ENCODE assay signal across 12 cellular contexts in the genomic region with DNA sequence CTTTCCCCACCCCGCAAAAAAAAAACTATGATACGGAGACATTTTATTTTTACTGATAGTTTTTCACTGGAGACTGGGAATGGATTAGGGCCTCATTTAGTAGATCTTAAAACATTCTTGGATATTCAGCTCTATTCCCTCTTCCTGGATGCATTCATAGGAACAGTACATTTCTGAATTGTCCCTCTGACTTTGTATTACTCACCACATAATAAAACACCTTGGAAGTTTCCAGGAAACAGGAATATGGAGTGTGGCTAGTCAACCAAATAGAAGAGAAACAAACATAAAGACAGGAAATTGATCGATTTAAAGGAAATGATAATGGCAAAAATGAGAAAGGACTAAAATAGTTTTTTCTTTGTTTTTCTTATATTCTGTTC.
DNase-seq lines count a peak whose midpoint lies in the region; ATAC-seq and TF ChIP-seq lines count a peak whose summit lies in the region.
"Had no signal": no experiment of that assay in that cellular context is flagged by ENCODE, and none has a peak within 500 bp of the region (broad histone marks: within the 10 kb centered on the region; RNA-seq: fewer than 3 reads in every experiment).

No MANE protein-coding gene starts in this region.

- 62 to 68% methylated on average over 3 of the region's 3 CpGs for WGBS in lower leg skin, 2 donors

- peak overlapping the region; percentile 53; the same call in 1 of the 2 replicates for H3K4me3 ChIP-seq in MG63
- no peak overlapping the region for H3K4me3 ChIP-seq in lower leg skin (ENCODE audit: low read depth, poor library complexity, severe bottlenecking)
- no peak overlapping the region for H3K4me3 ChIP-seq in effector memory CD4-positive, alpha-beta T cell (ENCODE audit: insufficient read depth, low read depth, low read length, poor library complexity, severe bottlenecking)

- no peak for TF ChIP-seq POLR2A in lower leg skin (IDR thresholded peaks at IDR 0.05)

- no peaks in the 10 kb centered on the region for H3K9me3 ChIP-seq in MG63
- no peaks in the 10 kb centered on the region for H3K9me3 ChIP-seq in effector memory CD4-positive, alpha-beta T cell (ENCODE audit: control insufficient read depth, low read length)

- peaks cover 46% of the 10 kb centered on the region for H3K27me3 Mint-ChIP-seq in activated naive CD4-positive, alpha-beta T cell treated with anti-CD3 and anti-CD28 coated beads, Interleukin-2, amount 50 U/mL, for 24 hours
- peaks cover 32% of the 10 kb centered on the region for H3K27me3 Mint-ChIP-seq in brain

- H3K27ac ChIP-seq in effector memory CD4-positive, alpha-beta T cell (ENCODE audit: insufficient read depth, low read length, poor library complexity, severe bottlenecking): no peak overlapping the region
- H3K27ac ChIP-seq: brain microvascular endothelial cell had no signal

- peaks cover 6% of the 10 kb centered on the region for H3K9me3 Mint-ChIP-seq in activated naive CD4-positive, alpha-beta T cell treated with anti-CD3 and anti-CD28 coated beads, Interleukin-2, amount 50 U/mL, for 24 hours
- H3K9me3 Mint-ChIP-seq in brain: peaks cover 0 to 17% (median 0%) of the 10 kb centered on the region in 5 experiments
- no peaks in the 10 kb centered on the region for H3K9me3 Mint-ChIP-seq in stimulated activated effector memory CD8-positive, alpha-beta T cell treated with anti-CD3 and anti-CD28 coated beads, Interleukin-12 subunit alpha, Interleukin-12 subunit beta, amount 100 ng/mL, for 72 hours

- peak overlapping the region; percentile 84 for H3K27ac Mint-ChIP-seq in activated naive CD4-positive, alpha-beta T cell treated with anti-CD3 and anti-CD28 coated beads, Interleukin-2, amount 50 U/mL, for 24 hours
- peak overlapping the region in 2 of 5 experiments; percentile 27 to 67 for H3K27ac Mint-ChIP-seq in brain
- H3K27ac Mint-ChIP-seq in stimulated activated effector memory CD8-positive, alpha-beta T cell treated with anti-CD3 and anti-CD28 coated beads, Interleukin-12 subunit alpha, Interleukin-12 subunit beta, amount 100 ng/mL, for 72 hours: peak overlapping the region; percentile 84

- intact Hi-C loops in lower leg skin (cut with DNase I; ENCODE audit: low total_unique reads): loop anchor here (10.0 kb wide), 1 partner anchor 911 kb away; a partner anchor contains a TSS

- TF ChIP-seq CTCF in brain (conservative IDR thresholded peaks at IDR 0.05): no peak
- no peak for TF ChIP-seq CTCF in lower leg skin (IDR thresholded peaks at IDR 0.05)

- no peak for ATAC-seq in stimulated activated effector memory CD8-positive, alpha-beta T cell treated with anti-CD3 and anti-CD28 coated beads, Interleukin-12 subunit alpha, Interleukin-12 subunit beta, amount 100 ng/mL, for 72 hours

- H3K36me3 ChIP-seq in MG63: no peaks in the 10 kb centered on the region
- no peaks in the 10 kb centered on the region for H3K36me3 ChIP-seq in effector memory CD4-positive, alpha-beta T cell (ENCODE audit: control insufficient read depth, insufficient read depth, low read length)
- H3K36me3 ChIP-seq: brain microvascular endothelial cell had no signal

- H3K4me1 Mint-ChIP-seq in activated naive CD4-positive, alpha-beta T cell treated with anti-CD3 and anti-CD28 coated beads, Interleukin-2, amount 50 U/mL, for 24 hours: peaks cover 13% of the 10 kb centered on the region
- H3K4me1 Mint-ChIP-seq in brain: peaks cover 7% of the 10 kb centered on the region
- H3K4me1 Mint-ChIP-seq in stimulated activated effector memory CD8-positive, alpha-beta T cell treated with anti-CD3 and anti-CD28 coated beads, Interleukin-12 subunit alpha, Interleukin-12 subunit beta, amount 100 ng/mL, for 72 hours: peaks cover 14% of the 10 kb centered on the region

- H3K27me3 ChIP-seq in MG63: no peaks in the 10 kb centered on the region
- H3K27me3 ChIP-seq in effector memory CD4-positive, alpha-beta T cell (replicated peaks; ENCODE audit: control insufficient read depth, insufficient read depth, low read length, poor library complexity, severe bottlenecking): peaks cover 18% of the 10 kb centered on the region
- H3K27me3 ChIP-seq: brain microvascular endothelial cell had no signal

- no peak for DNase-seq in activated naive CD4-positive, alpha-beta T cell treated with anti-CD3 and anti-CD28 coated beads, Interleukin-2, amount 50 U/mL, for 16 hours
- no peak for DNase-seq in MG63
- no peak for DNase-seq in stimulated activated effector memory CD8-positive, alpha-beta T cell treated with anti-CD3 and anti-CD28 coated beads, Interleukin-12 subunit alpha, Interleukin-12 subunit beta, amount 100 ng/mL, for 72 hours (ENCODE audit: low spot score in 2 of 2)
- DNase-seq in lower leg skin (ENCODE audit: low spot score in 2 of 2): no peak
- no peak for DNase-seq in AG08395 (ENCODE audit: low spot score)
- no peak for DNase-seq in effector memory CD4-positive, alpha-beta T cell
- DNase-seq: DND-41; effector CD8-positive, alpha-beta T cell; Right ventricle myocardium superior had no signal

- peak overlapping the region; percentile 78 for H3K4me3 Mint-ChIP-seq in activated naive CD4-positive, alpha-beta T cell treated with anti-CD3 and anti-CD28 coated beads, Interleukin-2, amount 50 U/mL, for 24 hours
- peak overlapping the region; percentile 92 to 95 (median 94) for H3K4me3 Mint-ChIP-seq in brain
- peak overlapping the region; percentile 59 for H3K4me3 Mint-ChIP-seq in stimulated activated effector memory CD8-positive, alpha-beta T cell treated with anti-CD3 and anti-CD28 coated beads, Interleukin-12 subunit alpha, Interleukin-12 subunit beta, amount 100 ng/mL, for 72 hours

- peaks cover 3% of the 10 kb centered on the region for H3K36me3 Mint-ChIP-seq in activated naive CD4-positive, alpha-beta T cell treated with anti-CD3 and anti-CD28 coated beads, Interleukin-2, amount 50 U/mL, for 24 hours
- no peaks in the 10 kb centered on the region for H3K36me3 Mint-ChIP-seq in brain
- H3K36me3 Mint-ChIP-seq in stimulated activated effector memory CD8-positive, alpha-beta T cell treated with anti-CD3 and anti-CD28 coated beads, Interleukin-12 subunit alpha, Interleukin-12 subunit beta, amount 100 ng/mL, for 72 hours: peaks cover 8% of the 10 kb centered on the region

- H3K4me1 ChIP-seq in effector memory CD4-positive, alpha-beta T cell (ENCODE audit: control insufficient read depth, insufficient read depth, low read length, poor library complexity, severe bottlenecking): no peaks in the 10 kb centered on the region
